8 cellular contexts compared by ENCODE assay signal in the genomic region with DNA sequence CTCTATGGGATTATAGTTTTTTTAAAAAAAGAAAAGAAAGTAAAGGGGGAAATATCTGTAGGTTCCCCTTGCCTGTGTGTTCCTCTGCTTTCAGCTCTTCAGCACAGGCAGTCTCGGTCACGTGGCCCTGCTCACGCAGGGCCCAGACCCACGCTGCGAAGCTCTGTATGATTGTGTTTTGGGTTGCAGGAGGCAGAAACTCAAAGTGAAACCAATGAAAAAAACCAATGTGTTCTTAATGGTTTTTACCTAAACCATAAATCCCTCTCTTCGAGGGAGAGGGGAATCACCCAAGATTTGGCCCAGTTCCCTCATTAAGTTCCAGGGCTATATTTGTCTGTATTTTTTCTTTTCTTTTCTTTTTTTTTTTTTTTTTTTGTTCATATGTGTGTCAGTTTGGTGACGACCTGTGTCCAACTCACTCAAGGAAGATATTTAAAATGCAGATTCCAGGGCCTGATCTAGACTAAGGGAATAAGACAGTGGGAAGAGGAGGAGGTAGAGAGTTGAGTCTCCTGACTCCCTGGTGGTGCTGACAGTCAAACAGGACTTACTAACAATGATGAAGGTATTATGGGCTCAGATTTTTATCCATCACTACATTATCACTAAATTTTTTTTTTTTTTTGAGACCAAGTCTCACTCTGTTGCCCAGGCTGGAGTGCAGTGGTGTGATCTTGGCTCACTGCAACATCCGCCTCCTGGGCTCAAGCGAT.
A peak's percentile ranks its signal among the peaks of the same experiment; 100 is the strongest.
DNase-seq lines count a peak whose midpoint lies in the region; ATAC-seq lines count a peak whose summit lies in the region.

No MANE protein-coding gene starts in this region.

- peak; percentile 29 for DNase-seq in activated CD8-positive, alpha-beta memory T cell treated with anti-CD3 and anti-CD28 coated beads, Interleukin-2, amount 50 U/mL, for 24 hours (ENCODE audit: extremely low read depth)
- DNase-seq in midbrain (lab: John Stamatoyannopoulos, UW) (peak; percentile 6), DMS153 (lab: John Stamatoyannopoulos, UW) (no peak), D341Med (ENCODE audit: low spot score) (no peak), NCI-H774 (lab: John Stamatoyannopoulos, UW) (no peak), DMS 273 treated with DMSO at 0.1 percent for 48 hours (lab: John Stamatoyannopoulos, UW) (no peak)

- ATAC-seq in GM19372 (IDR thresholded peaks at IDR 0.05; ENCODE audit: low read depth, unreplicated experiment) (peak; percentile 99), HG03139 (IDR thresholded peaks at IDR 0.05; ENCODE audit: unreplicated experiment) (peak; percentile 94)

Comparison
In these comparisons a context has a peak if more than half of its experiments do, and no peak if none do; other contexts are left out.
1. DNase-seq: peak in activated CD8-positive, alpha-beta memory T cell treated with anti-CD3 and anti-CD28 coated beads, Interleukin-2, amount 50 U/mL, for 24 hours (single experiment) and midbrain (single experiment); none in DMS153 (single experiment), D341Med (single experiment), NCI-H774 (single experiment) and DMS 273 treated with DMSO at 0.1 percent for 48 hours (single experiment).